In the genomic region with DNA sequence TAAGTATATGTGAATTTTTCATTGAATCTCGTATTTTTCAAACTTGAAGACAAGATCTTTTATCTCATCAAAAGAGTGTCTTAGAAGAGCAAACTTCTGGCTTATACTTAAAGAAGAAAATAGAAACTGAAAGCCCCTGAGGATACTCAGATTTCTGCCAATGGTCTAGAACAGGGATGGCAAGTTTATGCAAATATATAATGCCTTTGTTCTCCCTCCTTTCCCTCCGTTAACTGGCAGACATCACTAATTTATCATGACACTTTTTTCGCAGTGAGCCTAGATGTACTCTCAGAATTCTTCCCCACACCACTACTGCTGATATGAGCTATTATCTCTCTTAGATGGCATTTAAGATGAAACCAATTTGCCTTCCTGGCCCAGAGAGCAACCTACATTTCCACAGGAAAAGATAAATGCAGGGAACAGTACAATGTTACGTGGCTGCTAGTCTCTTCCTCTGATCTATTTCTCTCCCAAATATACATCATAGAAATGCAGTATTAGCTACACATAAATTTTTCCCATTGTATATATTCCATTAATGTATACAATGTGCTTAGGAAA, we compare ENCODE assay signal across 17 cellular contexts.
DNase-seq lines count a peak whose midpoint lies in the region; ATAC-seq lines count a peak whose summit lies in the region.
"Had no signal": no experiment of that assay in that cellular context is flagged by ENCODE, and none has a peak within 500 bp of the region (broad histone marks: within the 10 kb centered on the region; RNA-seq: fewer than 3 reads in every experiment).

No MANE protein-coding gene starts in this region.

- peak; percentile 59 for ATAC-seq in GM18861 (IDR thresholded peaks at IDR 0.05; ENCODE audit: unreplicated experiment)
- peak; percentile 84 for ATAC-seq in GM21786 (IDR thresholded peaks at IDR 0.05; ENCODE audit: unreplicated experiment)
- peak; percentile 66 for ATAC-seq in HG03460 (IDR thresholded peaks at IDR 0.05; ENCODE audit: unreplicated experiment)
- peak; percentile 80 for ATAC-seq in memory B cell (ENCODE audit: low read depth)
- no peak for ATAC-seq in HG03571 (IDR thresholded peaks at IDR 0.05; ENCODE audit: unreplicated experiment)
- ATAC-seq: activated T-cell treated with anti-CD3 and anti-CD28 coated beads, Interleukin-2, amount 50 U/mL, for 4 hours; SK-N-SH treated with all-trans-retinoic acid at 6 μM for 48 hours; WTC11 had no signal

- H3K4me3 Mint-ChIP-seq in memory B cell = peak overlapping the region; percentile 59
- H3K4me3 Mint-ChIP-seq: activated T-cell treated with anti-CD3 and anti-CD28 coated beads, Interleukin-2, amount 50 U/mL, for 4 hours; CD4-positive, CD25-positive, alpha-beta regulatory T cell; WTC11 had no signal

- H3K27me3 Mint-ChIP-seq in memory B cell = no peaks in the 10 kb centered on the region

- peak in 1 of 2 donors; percentile 7 for DNase-seq in memory B cell (ENCODE audit: low spot score in 2 of 2)
- no peak for DNase-seq in OCI-M1 (lab: John Stamatoyannopoulos, UW)
- no peak for DNase-seq in activated T-cell treated with anti-CD3 and anti-CD28 coated beads for 4 hours
- no peak for DNase-seq in NCI-H2196 treated with DMSO at 0.1 percent for 48 hours (lab: John Stamatoyannopoulos, UW; ENCODE audit: unreplicated experiment)
- DNase-seq: activated T-cell treated with anti-CD3 and anti-CD28 coated beads, Interleukin-2, amount 50 U/mL, for 4 hours; adrenal gland; CD4-positive, CD25-positive, alpha-beta regulatory T cell; NCI-H1092; NCI-H526; occipital lobe; testis had no signal

- peak overlapping the region; percentile 71 for H3K27ac Mint-ChIP-seq in memory B cell
- H3K27ac Mint-ChIP-seq: WTC11 had no signal

- H3K36me3 Mint-ChIP-seq in memory B cell = no peaks in the 10 kb centered on the region
- H3K36me3 Mint-ChIP-seq: CD4-positive, CD25-positive, alpha-beta regulatory T cell; WTC11 had no signal

- peaks cover 26% of the 10 kb centered on the region for H3K4me1 Mint-ChIP-seq in memory B cell
- H3K4me1 Mint-ChIP-seq: WTC11 had no signal

- no peaks in the 10 kb centered on the region for H3K9me3 Mint-ChIP-seq in memory B cell
- H3K9me3 Mint-ChIP-seq: activated T-cell treated with anti-CD3 and anti-CD28 coated beads, Interleukin-2, amount 50 U/mL, for 4 hours; WTC11 had no signal
